ENCODE assay signal across 16 cellular contexts in the genomic region with DNA sequence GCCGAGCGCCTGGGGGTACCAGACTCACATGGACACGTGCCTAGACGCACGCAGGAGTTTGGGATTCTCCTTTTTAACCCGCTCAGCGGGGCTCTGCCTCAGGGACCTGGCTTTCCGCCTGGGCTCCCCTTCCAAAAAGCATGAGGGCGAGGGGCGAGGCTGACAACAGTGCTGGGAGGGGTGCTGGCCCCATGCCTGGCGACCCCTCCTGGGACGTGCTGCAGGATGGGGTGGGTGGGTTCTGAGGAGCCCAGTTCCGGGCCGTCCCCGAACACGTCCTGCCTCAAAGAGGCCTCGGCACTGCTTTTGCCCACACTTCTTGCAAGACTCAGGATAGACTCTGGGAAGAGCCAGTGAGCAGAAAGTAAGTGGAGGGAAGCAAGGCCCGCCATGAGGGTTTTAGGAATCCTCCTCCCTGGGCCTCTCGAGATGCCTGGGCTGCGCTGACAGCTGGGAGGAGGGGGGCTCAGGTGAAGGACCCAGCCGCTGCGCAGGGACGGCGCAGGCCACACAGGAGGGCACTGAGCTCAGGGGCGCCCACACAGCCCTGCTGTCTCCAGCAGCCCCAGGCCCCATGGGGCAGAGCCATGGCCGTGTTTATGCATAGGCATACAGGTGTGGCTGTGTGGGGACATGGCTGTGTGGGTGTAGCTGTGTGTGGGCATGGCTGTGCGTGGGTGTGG. TPM values are rescaled to one million over a fixed set of nuclear protein-coding genes. Genes with fewer than 3 reads are reported as not detected.
"Had no signal": no experiment of that assay in that cellular context is flagged by ENCODE, and none has a peak within 500 bp of the region (broad histone marks: within the 10 kb centered on the region; RNA-seq: fewer than 3 reads in every experiment).

No MANE protein-coding gene starts in this region.

- H3K4me3 Mint-ChIP-seq: activated B cell treated with CpG ODN at 0.5 μM for 24 hours; activated CD4-positive, alpha-beta T cell treated with anti-CD3 and anti-CD28 coated beads, Interleukin-2, amount 10 ng/mL, durations not matched to agents 24 days and 14 days; natural killer cell; stimulated activated naive CD8-positive, alpha-beta T cell treated with anti-CD3 and anti-CD28 coated beads, Interleukin-15, amount 100 ng/mL, for 72 hours; T-helper 1 cell treated with Interleukin-12 subunit alpha and Interleukin-12 subunit beta and Interleukin-4 antibody, amounts not matched to agents 30 μg/mL and 1 μg/mL, for 36 hours had no signal

- H3K9me3 ChIP-seq: body of pancreas, prostate gland, sigmoid colon, thoracic aorta had no signal

- H3K27me3 ChIP-seq: body of pancreas had no signal

- H3K27ac Mint-ChIP-seq: activated B cell treated with CpG ODN at 0.5 μM for 24 hours; activated CD4-positive, alpha-beta T cell treated with anti-CD3 and anti-CD28 coated beads, Interleukin-2, amount 10 ng/mL, durations not matched to agents 24 days and 14 days; stimulated activated naive CD8-positive, alpha-beta T cell treated with anti-CD3 and anti-CD28 coated beads, Interleukin-15, amount 100 ng/mL, for 72 hours; T-helper 1 cell treated with Interleukin-12 subunit alpha and Interleukin-12 subunit beta and Interleukin-4 antibody, amounts not matched to agents 30 μg/mL and 1 μg/mL, for 36 hours had no signal

- ATAC-seq: body of pancreas had no signal

- DNase-seq: activated B cell treated with CpG ODN at 0.5 μM for 24 hours; activated T-cell treated with anti-CD3 and anti-CD28 coated beads, Interleukin-2, amount 50 U/mL, for 1 hour; natural killer cell; sigmoid colon; stimulated activated CD4-positive, alpha-beta T cell treated with anti-CD3 and anti-CD28 coated beads, Interleukin-2, amount 100 ng/mL, for 24 hours; stimulated activated naive CD8-positive, alpha-beta T cell treated with anti-CD3 and anti-CD28 coated beads, Interleukin-15, amount 100 ng/mL, for 72 hours had no signal

- H3K27ac ChIP-seq: body of pancreas, prostate gland, sigmoid colon, SK-N-MC, thoracic aorta had no signal

- H3K9me3 Mint-ChIP-seq: activated B cell treated with CpG ODN at 0.5 μM for 24 hours; activated CD4-positive, alpha-beta T cell treated with anti-CD3 and anti-CD28 coated beads, Interleukin-2, amount 10 ng/mL, durations not matched to agents 24 days and 14 days; natural killer cell; stimulated activated naive CD8-positive, alpha-beta T cell treated with anti-CD3 and anti-CD28 coated beads, Interleukin-15, amount 100 ng/mL, for 72 hours; T-helper 1 cell treated with Interleukin-12 subunit alpha and Interleukin-12 subunit beta and Interleukin-4 antibody, amounts not matched to agents 30 μg/mL and 1 μg/mL, for 36 hours had no signal

- H3K4me3 ChIP-seq: body of pancreas, prostate gland, sigmoid colon, SK-N-MC, thoracic aorta had no signal

- H3K27me3 Mint-ChIP-seq: activated B cell treated with CpG ODN at 0.5 μM for 24 hours; activated CD4-positive, alpha-beta T cell treated with anti-CD3 and anti-CD28 coated beads, Interleukin-2, amount 10 ng/mL, durations not matched to agents 24 days and 14 days; stimulated activated naive CD8-positive, alpha-beta T cell treated with anti-CD3 and anti-CD28 coated beads, Interleukin-15, amount 100 ng/mL, for 72 hours had no signal

- H3K4me1 ChIP-seq: body of pancreas, prostate gland had no signal

- H3K36me3 ChIP-seq: prostate gland, sigmoid colon, thoracic aorta had no signal

- H3K36me3 Mint-ChIP-seq: natural killer cell had no signal

RNA-seq across cellular contexts. Expression of a gene that starts 15.4 kb away (rescaled TPM):
- total RNA-seq: activated CD4-positive, alpha-beta T cell treated with anti-CD3 and anti-CD28 coated beads, Interleukin-2, amount 10 ng/mL, durations not matched to agents 24 days and 14 days; body of pancreas; left colon; lung microvascular endothelial cell; mucosa of gallbladder; sigmoid colon; thoracic aorta; urinary bladder had no signal
- polyA plus RNA-seq: urinary bladder had no signal
